In genomic region chr4:893995-894705, GRCh38 we compare ENCODE assay signal across 20 cellular contexts. TPM values are rescaled to one million over a fixed set of nuclear protein-coding genes. Genes with fewer than 3 reads are reported as not detected.
DNase-seq lines count a peak whose midpoint lies in the region; ATAC-seq, FAIRE-seq and TF ChIP-seq lines count a peak whose summit lies in the region.
"Had no signal": no experiment of that assay in that cellular context is flagged by ENCODE, and none has a peak within 500 bp of the region (broad histone marks: within the 10 kb centered on the region; RNA-seq: fewer than 3 reads in every experiment).

No MANE protein-coding gene starts in this region.

- no peak overlapping the region for H2AFZ ChIP-seq in HepG2 (ENCODE audit: low read length)

- H3K27ac ChIP-seq in HepG2 (ENCODE audit: extremely low read length, insufficient read depth, low read length) (no peak overlapping the region), right lobe of liver (no peak overlapping the region)
- H3K27ac ChIP-seq: 22Rv1, A549, BLaER1 had no signal

- no peaks in the 10 kb centered on the region for H3K27me3 Mint-ChIP-seq in activated T-cell treated with anti-CD3 and anti-CD28 coated beads, Interleukin-2, amount 50 U/mL, for 24 hours
- no peaks in the 10 kb centered on the region for H3K27me3 Mint-ChIP-seq in memory B cell

- intact Hi-C loops in HepG2 (cut with micrococcal nuclease; ENCODE audit: unreplicated experiment): loop anchor here (5.0 kb wide), 1 partner anchor 82 kb away; no protein-coding TSS in a partner anchor
- intact Hi-C loops in right lobe of liver (cut with DNase I): loop anchor here in 1 of 2 donors (5.0 kb wide), 1 partner anchor 258 kb away; no protein-coding TSS in a partner anchor

- H3K4me3 Mint-ChIP-seq in activated T-cell treated with anti-CD3 and anti-CD28 coated beads, Interleukin-2, amount 50 U/mL, for 24 hours: no peak overlapping the region
- H3K4me3 Mint-ChIP-seq in memory B cell: no peak overlapping the region
- H3K4me3 Mint-ChIP-seq: CD14-positive monocyte; CD8-positive, alpha-beta T cell; H9 had no signal

- no peak for ATAC-seq in HepG2
- no peak for ATAC-seq in right lobe of liver
- ATAC-seq in memory B cell (ENCODE audit: low read depth): no peak
- ATAC-seq: A549; CD8-positive, alpha-beta T cell had no signal

- CTCF ChIA-PET in HepG2 (lab: Yijun Ruan, JAX; ENCODE audit: low intra/inter-chr PET ratio, low total read pairs): no interaction called here

- H3K9me3 Mint-ChIP-seq in activated T-cell treated with anti-CD3 and anti-CD28 coated beads, Interleukin-2, amount 50 U/mL, for 24 hours: no peaks in the 10 kb centered on the region
- H3K9me3 Mint-ChIP-seq in memory B cell: no peaks in the 10 kb centered on the region
- H3K9me3 Mint-ChIP-seq: CD8-positive, alpha-beta T cell; H9 had no signal

- H3K27ac Mint-ChIP-seq in activated T-cell treated with anti-CD3 and anti-CD28 coated beads, Interleukin-2, amount 50 U/mL, for 24 hours: peak overlapping the region; percentile 26
- H3K27ac Mint-ChIP-seq in memory B cell: peak overlapping the region; percentile 28
- H3K27ac Mint-ChIP-seq: CD8-positive, alpha-beta T cell had no signal

- no peaks in the 10 kb centered on the region for H3K4me1 Mint-ChIP-seq in activated T-cell treated with anti-CD3 and anti-CD28 coated beads, Interleukin-2, amount 50 U/mL, for 24 hours (ENCODE audit: low read depth)
- peaks cover 2% of the 10 kb centered on the region for H3K4me1 Mint-ChIP-seq in memory B cell
- H3K4me1 Mint-ChIP-seq: CD14-positive monocyte, H9 had no signal

- H3K9me3 ChIP-seq in HepG2 (ENCODE audit: low read length): no peaks in the 10 kb centered on the region
- no peaks in the 10 kb centered on the region for H3K9me3 ChIP-seq in right lobe of liver
- H3K9me3 ChIP-seq: A549, BLaER1 had no signal

- WGBS in HepG2 (ENCODE audit: low lambda C conversion rate): 95% methylated on average over 40 of the region's 40 CpGs
- WGBS in right lobe of liver (ENCODE audit: insufficient coverage, low coverage, low lambda C conversion rate, missing lambda C conversion rate): 88% methylated on average over 15 of the region's 40 CpGs

- TF ChIP-seq RAD21 in HepG2 (CRISPR knock-in tag; IDR thresholded peaks at IDR 0.05): no peak

- POLR2A ChIA-PET in HepG2 (lab: Yijun Ruan, JAX): no interaction called here

- H3K4me3 ChIP-seq in HepG2 (replicated peaks in 1 of 3; ENCODE audit: insufficient read depth in 1 of 3, low read depth in 2 of 3, low read length in 3 of 3): no peak overlapping the region
- no peak overlapping the region for H3K4me3 ChIP-seq in right lobe of liver
- H3K4me3 ChIP-seq: A549, BLaER1 had no signal

- H3K4me1 ChIP-seq in HepG2 (ENCODE audit: insufficient read depth, low read length) (no peaks in the 10 kb centered on the region), right lobe of liver (no peaks in the 10 kb centered on the region)
- H3K4me1 ChIP-seq: A549, BLaER1 had no signal

- TF ChIP-seq CTCF in HepG2 (CRISPR knock-in tag; IDR thresholded peaks at IDR 0.05): no peak
- no peak for TF ChIP-seq CTCF in right lobe of liver (IDR thresholded peaks at IDR 0.05)

- no peak overlapping the region for H3K9ac ChIP-seq in HepG2 (ENCODE audit: insufficient read depth, low read depth, low read length)
- H3K9ac ChIP-seq: BLaER1 had no signal

- FAIRE-seq in HepG2 (lab: Jason Lieb, UNC): no peak
- FAIRE-seq: A549, GM12891, GM19239, H1 had no signal

- no peak overlapping the region for H3K4me2 ChIP-seq in HepG2 (ENCODE audit: low read depth, low read length)
- H3K4me2 ChIP-seq: A549, BLaER1 had no signal

- peaks cover 14 to 33% of the 10 kb centered on the region in 2 experiments; a peak in 4 of 5 replicates for H3K36me3 ChIP-seq in HepG2 (replicated peaks in 1 of 2; ENCODE audit: control insufficient read depth in 1 of 2, insufficient read depth in 2 of 2, low read length in 2 of 2)
- H3K36me3 ChIP-seq in right lobe of liver: peaks cover 0 to 30% (median 3%) of the 10 kb centered on the region in 4 donors

- no peaks in the 10 kb centered on the region for H3K79me2 ChIP-seq in HepG2 (ENCODE audit: insufficient read depth, low read length)

- no peak for TF ChIP-seq POLR2A in HepG2 (IDR thresholded peaks at IDR 0.05; ENCODE audit: insufficient read depth in 1 of 2, low read depth in 2 of 2, low read length in 2 of 2)
- TF ChIP-seq POLR2A in right lobe of liver (IDR thresholded peaks at IDR 0.05): no peak

- H3K27me3 ChIP-seq in HepG2 (ENCODE audit: control insufficient read depth in 1 of 2, insufficient read depth in 2 of 2, low read length in 2 of 2): no peaks in the 10 kb centered on the region
- H3K27me3 ChIP-seq in right lobe of liver: no peaks in the 10 kb centered on the region
- H3K27me3 ChIP-seq: BLaER1 had no signal

- no peak for TF ChIP-seq EP300 in HepG2 (IDR thresholded peaks at IDR 0.05; ENCODE audit: low read depth in 2 of 2, low read length in 2 of 2)
- TF ChIP-seq EP300 in HepG2 (CRISPR knock-in tag; IDR thresholded peaks at IDR 0.05; ENCODE audit: borderline replicate concordance): no peak

- DNase-seq in activated T-cell treated with anti-CD3 and anti-CD28 coated beads, Interleukin-2, amount 50 U/mL, for 24 hours: no peak
- no peak for DNase-seq in activated T-cell treated with anti-CD3 and anti-CD28 coated beads, Interleukin-2, amount 50 U/mL, for 1 hour
- no peak for DNase-seq in HepG2 (ENCODE audit: low spot score)
- no peak for DNase-seq in right lobe of liver
- DNase-seq in memory B cell (ENCODE audit: low spot score in 2 of 2): no peak
- no peak for DNase-seq in COR-L47 (lab: John Stamatoyannopoulos, UW)
- no peak for DNase-seq in GF-D8 (lab: John Stamatoyannopoulos, UW)
- DNase-seq: DMS 273 treated with DMSO at 0.1 percent for 48 hours, DMS53, DND-41, EL, H9 had no signal

- no TSS peak for BruUV-seq in HepG2 (replicated peaks; lab: Mats Ljungman, UMichigan)

- H4K20me1 ChIP-seq in HepG2 (ENCODE audit: insufficient read depth, low read length): no peaks in the 10 kb centered on the region

- peaks cover 87% of the 10 kb centered on the region for H3K36me3 Mint-ChIP-seq in activated T-cell treated with anti-CD3 and anti-CD28 coated beads, Interleukin-2, amount 50 U/mL, for 24 hours (ENCODE audit: low read depth)
- H3K36me3 Mint-ChIP-seq in memory B cell: peaks cover 16% of the 10 kb centered on the region

- in situ Hi-C loops in HepG2 (cut with HindIII; ENCODE audit: extremely low pct_ligation_motif_present, low pct_unique_long_range_greater_than_20kb): no loop called here

TF ChIP-seq in HepG2, 621 proteins besides CTCF, POLR2A, EP300 and RAD21:
- TF ChIP-seq MEIS1 (CRISPR knock-in tag; IDR thresholded peaks at IDR 0.05; ENCODE audit: borderline replicate concordance) (no peak), ZSCAN25 (CRISPR knock-in tag; IDR thresholded peaks at IDR 0.05) (peak; percentile 46; the same call in 1 of the 2 replicates)

RNA-seq across cellular contexts. Expression of gene GAK, which starts 38.0 kb away (rescaled TPM):
- total RNA-seq in HepG2 (2016; rRNA removed; fragmentation: Illumina TruSeq; extraction: Trizol): 28.0 and 44.3 TPM in 2 replicates
- total RNA-seq in HepG2 (2016; cell fraction: cytosol; rRNA removed; fragmentation: Illumina TruSeq; extraction: Trizol; ENCODE audit: low read depth): 9.9 and 11.6 TPM in 2 replicates
- 24.5 and 43.0 TPM in 2 replicates for total RNA-seq in HepG2 (2016; cell fraction: insoluble cytoplasmic fraction; rRNA removed; fragmentation: Illumina TruSeq; extraction: Trizol)
- total RNA-seq in HepG2 (2016; cell fraction: membrane; rRNA removed; fragmentation: Illumina TruSeq; extraction: Trizol): 17.1 and 19.6 TPM in 2 replicates
- 31.0 and 34.6 TPM in 2 replicates for total RNA-seq in HepG2 (2016; cell fraction: nucleus; rRNA removed; fragmentation: Illumina TruSeq; extraction: Trizol)
- 17.5 and 22.2 TPM in 2 replicates for polyA plus RNA-seq in HepG2 (2011; rRNA removed)
- 10.0 and 13.8 TPM in 2 replicates for polyA plus RNA-seq in HepG2 (2011; cell fraction: cytosol; rRNA removed)
- polyA plus RNA-seq in HepG2 (2011; cell fraction: nucleus; rRNA removed): 116 and 155 TPM in 2 replicates
- 26.0 and 32.2 TPM in 2 replicates for polyA plus RNA-seq in HepG2 (2012)
- 5.1 and 5.7 TPM in 2 replicates for polyA plus RNA-seq in HepG2 (2016; cell fraction: cytosol; fragmentation: Illumina TruSeq; extraction: Trizol; ENCODE audit: low read depth)
- 23.9 and 29.6 TPM in 2 replicates for polyA plus RNA-seq in HepG2 (2016; cell fraction: insoluble cytoplasmic fraction; fragmentation: Illumina TruSeq; extraction: Trizol; ENCODE audit: low read depth)
- 12.2 TPM in 2 replicates for polyA plus RNA-seq in HepG2 (2016; cell fraction: membrane; fragmentation: Illumina TruSeq; extraction: Trizol; ENCODE audit: low read depth)
- polyA plus RNA-seq in HepG2 (2016; cell fraction: nucleus; fragmentation: Illumina TruSeq; extraction: Trizol; ENCODE audit: insufficient read depth, low read depth): 90.4 and 98.9 TPM in 2 replicates
- 24.0 and 27.1 TPM in 2 replicates for polyA minus RNA-seq in HepG2 (2011; rRNA and poly(A)+ RNA removed; ENCODE audit: low replicate concordance)
- 17.5 and 19.4 TPM in 2 replicates for polyA minus RNA-seq in HepG2 (2011; cell fraction: cytosol; rRNA and poly(A)+ RNA removed)
- 30.3 and 44.2 TPM in 2 replicates for polyA minus RNA-seq in HepG2 (2011; cell fraction: nucleus; rRNA and poly(A)+ RNA removed)
- 10 to 100 TPM; 53.2 to 85.0 (median 64.5) TPM for total RNA-seq in right lobe of liver

RNA-seq across cellular contexts. Expression of gene TMEM175, which starts 38.1 kb away (rescaled TPM):
- 1.6 and 5.1 TPM in 2 replicates for total RNA-seq in HepG2 (2016; rRNA removed; fragmentation: Illumina TruSeq; extraction: Trizol)
- total RNA-seq in HepG2 (2016; cell fraction: cytosol; rRNA removed; fragmentation: Illumina TruSeq; extraction: Trizol; ENCODE audit: low read depth): 1.9 and 3.4 TPM in 2 replicates
- 1.1 and 3.6 TPM in 2 replicates for total RNA-seq in HepG2 (2016; cell fraction: insoluble cytoplasmic fraction; rRNA removed; fragmentation: Illumina TruSeq; extraction: Trizol)
- 2.0 and 2.5 TPM in 2 replicates for total RNA-seq in HepG2 (2016; cell fraction: membrane; rRNA removed; fragmentation: Illumina TruSeq; extraction: Trizol)
- 5.8 and 6.7 TPM in 2 replicates for total RNA-seq in HepG2 (2016; cell fraction: nucleus; rRNA removed; fragmentation: Illumina TruSeq; extraction: Trizol)
- 9.9 and 20.1 TPM in 2 replicates for polyA plus RNA-seq in HepG2 (2011; rRNA removed)
- 6.1 TPM in 2 replicates for polyA plus RNA-seq in HepG2 (2011; cell fraction: cytosol; rRNA removed)
- 134 and 138 TPM in 2 replicates for polyA plus RNA-seq in HepG2 (2011; cell fraction: nucleus; rRNA removed)
- polyA plus RNA-seq in HepG2 (2012): 7.2 and 10.7 TPM in 2 replicates
- polyA plus RNA-seq in HepG2 (2016; cell fraction: cytosol; fragmentation: Illumina TruSeq; extraction: Trizol; ENCODE audit: low read depth): 1.4 and 3.1 TPM in 2 replicates
- 1.9 and 2.6 TPM in 2 replicates for polyA plus RNA-seq in HepG2 (2016; cell fraction: insoluble cytoplasmic fraction; fragmentation: Illumina TruSeq; extraction: Trizol; ENCODE audit: low read depth)
- polyA plus RNA-seq in HepG2 (2016; cell fraction: membrane; fragmentation: Illumina TruSeq; extraction: Trizol; ENCODE audit: low read depth): 1.9 and 2.2 TPM in 2 replicates
- polyA plus RNA-seq in HepG2 (2016; cell fraction: nucleus; fragmentation: Illumina TruSeq; extraction: Trizol; ENCODE audit: insufficient read depth, low read depth): 19.6 and 19.8 TPM in 2 replicates
- polyA minus RNA-seq in HepG2 (2011; rRNA and poly(A)+ RNA removed; ENCODE audit: low replicate concordance): 15.5 and 17.1 TPM in 2 replicates
- polyA minus RNA-seq in HepG2 (2011; cell fraction: cytosol; rRNA and poly(A)+ RNA removed): 5.5 and 6.9 TPM in 2 replicates
- polyA minus RNA-seq in HepG2 (2011; cell fraction: nucleus; rRNA and poly(A)+ RNA removed): 8.6 and 9.7 TPM in 2 replicates
- total RNA-seq in right lobe of liver: 10 to 100 TPM; 22.0 to 31.8 (median 23.6) TPM
